ENCODE assay signal across 8 cellular contexts in genomic region chr2:60553496-60553991, GRCh38. TPM values are rescaled to one million over a fixed set of nuclear protein-coding genes. Genes with fewer than 3 reads are reported as not detected.
DNase-seq lines count a peak whose midpoint lies in the region; ATAC-seq, FAIRE-seq and TF ChIP-seq lines count a peak whose summit lies in the region.

BCL11A (minus strand) TSS chr2:60553654; CDS start chr2:60553270, 384 bp downstream.

- H3K27me3 ChIP-seq in HAP-1 (ENCODE audit: low read depth), result peaks cover 10% of the 10 kb centered on the region
- peaks cover 36% of the 10 kb centered on the region for H3K27me3 ChIP-seq in cardiac muscle cell
- no peaks in the 10 kb centered on the region for H3K27me3 ChIP-seq in parathyroid adenoma (ENCODE audit: control insufficient read depth, insufficient read depth, low read length)

- no peak within 1 kb of the TSS for H3K9ac ChIP-seq in parathyroid adenoma

- peaks cover 14% of the 10 kb centered on the region for H3K4me1 Mint-ChIP-seq in activated T-helper 17 cell treated with anti-CD3 and anti-CD28 coated beads, Interleukin-2, amount 50 U/mL, for 72 hours

- ATAC-seq in activated T-helper 17 cell treated with anti-CD3 and anti-CD28 coated beads, Interleukin-2, amount 50 U/mL, for 72 hours (replicated peaks), result no peak
- no peak for ATAC-seq in sciatic nerve

- no peak within 1 kb of the TSS for H3K27ac ChIP-seq in cardiac muscle cell
- H3K27ac ChIP-seq in parathyroid adenoma, result no peak within 1 kb of the TSS

- H3K79me2 ChIP-seq in parathyroid adenoma, result no peaks in the 10 kb centered on the region

- no peak within 1 kb of the TSS for H3K27ac Mint-ChIP-seq in activated T-helper 17 cell treated with anti-CD3 and anti-CD28 coated beads, Interleukin-2, amount 50 U/mL, for 72 hours

- no peak for TF ChIP-seq CTCF in cardiac muscle cell (IDR thresholded peaks at IDR 0.05; ENCODE audit: low read depth, low read length)
- no peak for TF ChIP-seq CTCF in parathyroid adenoma (IDR thresholded peaks at IDR 0.05)

- H3K36me3 ChIP-seq in HAP-1 (replicated peaks) (no peaks in the 10 kb centered on the region), cardiac muscle cell (no peaks in the 10 kb centered on the region), parathyroid adenoma (ENCODE audit: control insufficient read depth, insufficient read depth, low read length) (no peaks in the 10 kb centered on the region)

- H3K9me3 Mint-ChIP-seq in activated T-helper 17 cell treated with anti-CD3 and anti-CD28 coated beads, Interleukin-2, amount 50 U/mL, for 72 hours, result no peaks in the 10 kb centered on the region

- DNase-seq in Caki2 (ENCODE audit: low read depth) (peak; percentile 84), HAP-1 (ENCODE audit: low spot score in 2 of 2) (peak; percentile 90 to 95), NCI-H446 (lab: John Stamatoyannopoulos, UW) (peak; percentile 79 to 89), cardiac muscle cell (ENCODE audit: low read depth in 1 of 2, low spot score in 1 of 2) (peak; percentile 89 to 93), RCC 7860 (ENCODE audit: low spot score) (no peak), sciatic nerve (ENCODE audit: low spot score) (no peak)

- H3K9me3 ChIP-seq in HAP-1 (no peaks in the 10 kb centered on the region), cardiac muscle cell (ENCODE audit: low read depth) (no peaks in the 10 kb centered on the region), parathyroid adenoma (ENCODE audit: control insufficient read depth, low read length) (no peaks in the 10 kb centered on the region)

- H3K4me3 Mint-ChIP-seq in activated T-helper 17 cell treated with anti-CD3 and anti-CD28 coated beads, Interleukin-2, amount 50 U/mL, for 72 hours, result peak within 1 kb of the TSS; percentile 74

- H3K4me1 ChIP-seq in HAP-1 (peaks cover 20% of the 10 kb centered on the region), cardiac muscle cell (ENCODE audit: low read depth) (peaks cover 8% of the 10 kb centered on the region), parathyroid adenoma (no peaks in the 10 kb centered on the region)

- H3K4me2 ChIP-seq in parathyroid adenoma (ENCODE audit: low read length), result peak within 1 kb of the TSS; percentile 96

- H3K4me3 ChIP-seq in HAP-1 (peak within 1 kb of the TSS; percentile 63), cardiac muscle cell (peak within 1 kb of the TSS; percentile 87), parathyroid adenoma (ENCODE audit: low read depth, low read length) (peak within 1 kb of the TSS; percentile 72)

- FAIRE-seq in RCC 7860 (lab: Jason Lieb, UNC), result no peak

- H3K27me3 Mint-ChIP-seq in activated T-helper 17 cell treated with anti-CD3 and anti-CD28 coated beads, Interleukin-2, amount 50 U/mL, for 72 hours, result peaks cover 46% of the 10 kb centered on the region

- H3K36me3 Mint-ChIP-seq in activated T-helper 17 cell treated with anti-CD3 and anti-CD28 coated beads, Interleukin-2, amount 50 U/mL, for 72 hours (ENCODE audit: low read depth), result peaks cover 6% of the 10 kb centered on the region

- in situ Hi-C loops in Caki2 (cut with HindIII; ENCODE audit: low pct_unique_long_range_greater_than_20kb, low sequenced_read_pairs) (no loop called here), HAP-1 (cut with MboI; ENCODE audit: low sequenced_read_pairs) (loop anchor here (25.0 kb wide), 1 partner anchor 1266 kb away; no protein-coding TSS in a partner anchor)

- intact Hi-C loops in sciatic nerve (cut with DNase I), result no loop called here

- H2AFZ ChIP-seq in parathyroid adenoma, result peak within 1 kb of the TSS; percentile 79

RNA-seq across cellular contexts. Expression of gene BCL11A, which starts in this region (rescaled TPM):
- not detected in 2 replicates for total RNA-seq in Caki2 (2014; rRNA removed; shearing (Covaris generic); ENCODE audit: low replicate concordance)
- under 1 TPM in 1 of 2 donors, not detected in 1; 0.90 TPM for total RNA-seq in activated T-helper 17 cell treated with anti-CD3 and anti-CD28 coated beads, Interleukin-2, amount 50 U/mL, for 72 hours
- 15.7 and 17.1 TPM in 2 replicates for total RNA-seq in cardiac muscle cell
- 19.8 and 20.7 TPM in 2 replicates for polyA plus RNA-seq in cardiac muscle cell
- 1.6 TPM for total RNA-seq in sciatic nerve

Comparison
In these comparisons a context has a peak if more than half of its experiments do, and no peak if none do; other contexts are left out.
1. Peak in DNase-seq in Caki2; RNA of the gene not detected or under 1 TPM.
2. DNase-seq: peak in HAP-1 (2 of 2), NCI-H446 (2 of 2) and cardiac muscle cell (2 of 2); none in RCC 7860 (single experiment) and sciatic nerve (single experiment).
3. Peak in every context shown above with its lines, with median percentiles within 50 percentile points of each other: H3K4me3 ChIP-seq.